Comparison of ENCODE assay signal across 16 cellular contexts in genomic region chr9:87923012-87923411, GRCh38. TPM values are rescaled to one million over a fixed set of nuclear protein-coding genes. Genes with fewer than 3 reads are reported as not detected.
"Had no signal": no experiment of that assay in that cellular context is flagged by ENCODE, and none has a peak within 500 bp of the region (broad histone marks: within the 10 kb centered on the region; RNA-seq: fewer than 3 reads in every experiment).

No MANE protein-coding gene starts in this region.

RNA-seq across cellular contexts. Expression of gene SPATA31C1, which starts 5.2 kb away (rescaled TPM):
- total RNA-seq: activated naive CD8-positive, alpha-beta T cell treated with anti-CD3 and anti-CD28 coated beads, Interleukin-2, amount 10 ng/mL, durations not matched to agents 7 days and 5 days; ascending aorta; cardiac septum; cerebellum; epithelial cell of proximal tubule; gastrocnemius medialis; left ventricle myocardium inferior; lung; mononuclear cell; osteoblast; right cardiac atrium; spleen; thyroid gland; upper lobe of left lung; vagina; WTC11 had no signal
- polyA plus RNA-seq: lung, right cardiac atrium, spleen had no signal

RNA-seq across cellular contexts. Expression of gene SPATA31E1, which starts 40.3 kb away (rescaled TPM):
- total RNA-seq: activated naive CD8-positive, alpha-beta T cell treated with anti-CD3 and anti-CD28 coated beads, Interleukin-2, amount 10 ng/mL, durations not matched to agents 7 days and 5 days; ascending aorta; cardiac septum; cerebellum; epithelial cell of proximal tubule; gastrocnemius medialis; left ventricle myocardium inferior; lung; mononuclear cell; right cardiac atrium; spleen; upper lobe of left lung; vagina had no signal
- polyA plus RNA-seq: lung, right cardiac atrium, spleen had no signal
